23 cellular contexts compared by ENCODE assay signal in the genomic region with DNA sequence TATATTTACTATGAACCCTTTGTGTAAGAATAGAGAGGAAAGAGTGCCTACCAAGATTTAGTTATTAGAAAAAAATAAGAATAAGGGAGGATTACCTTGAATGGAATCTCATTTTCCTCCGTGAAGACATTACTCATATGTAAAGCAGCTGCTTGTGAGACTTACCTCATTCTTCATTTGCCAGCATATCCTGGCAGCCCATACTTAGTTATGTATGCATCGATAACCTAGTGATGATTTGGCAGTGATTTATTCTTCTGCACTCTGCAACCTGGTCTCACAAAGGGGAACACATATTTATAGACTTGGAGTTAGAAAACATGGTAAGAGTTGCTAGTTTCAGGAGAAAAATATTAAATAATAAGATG.
DNase-seq lines count a peak whose midpoint lies in the region; ATAC-seq and TF ChIP-seq lines count a peak whose summit lies in the region.
"Had no signal": no experiment of that assay in that cellular context is flagged by ENCODE, and none has a peak within 500 bp of the region (broad histone marks: within the 10 kb centered on the region; RNA-seq: fewer than 3 reads in every experiment).

No MANE protein-coding gene starts in this region.

- H3K9me3 ChIP-seq in WERI-Rb-1 (ENCODE audit: severe bottlenecking): no peaks in the 10 kb centered on the region
- H3K9me3 ChIP-seq: A549; BLaER1 treated with 17β-estradiol and CSF1 and Interleukin-3, amounts not matched to agents 10 nM and 100 nM; body of pancreas; Caco-2; SJSA1 had no signal

- H3K27me3 ChIP-seq in WERI-Rb-1 (ENCODE audit: insufficient read depth, low read depth, severe bottlenecking): peaks cover 9% of the 10 kb centered on the region
- H3K27me3 ChIP-seq: BLaER1 treated with 17β-estradiol and CSF1 and Interleukin-3, amounts not matched to agents 10 nM and 100 nM; body of pancreas; SJSA1 had no signal

- no peak for TF ChIP-seq CTCF in astrocyte of the spinal cord (IDR thresholded peaks at IDR 0.05; ENCODE audit: low read depth, low read length)
- no peak for TF ChIP-seq CTCF in WERI-Rb-1 (IDR thresholded peaks at IDR 0.05; ENCODE audit: low read depth, low read length)

- no peak overlapping the region for H3K4me3 ChIP-seq in astrocyte of the spinal cord (ENCODE audit: low read depth, low read length)
- H3K4me3 ChIP-seq in WERI-Rb-1 (ENCODE audit: low read depth, low read length): no peak overlapping the region
- H3K4me3 ChIP-seq: A549; BLaER1 treated with 17β-estradiol and CSF1 and Interleukin-3, amounts not matched to agents 10 nM and 100 nM; body of pancreas; SJSA1 had no signal

- ATAC-seq in GM21619 (IDR thresholded peaks at IDR 0.05; ENCODE audit: unreplicated experiment): no peak
- no peak for ATAC-seq in GM18498 (IDR thresholded peaks at IDR 0.05; ENCODE audit: unreplicated experiment)
- ATAC-seq: A549; activated CD8-positive, alpha-beta memory T cell treated with anti-CD3 and anti-CD28 coated beads, Interleukin-2, amount 10 ng/mL, durations not matched to agents 7 days and 5 days; body of pancreas; effector memory CD8-positive, alpha-beta T cell; natural killer cell treated with Interleukin-12 subunit alpha and Interleukin-12 subunit beta and Interleukin-15 and Interleukin-18, amount 100 ng/mL, for 72 hours; Panc1 had no signal

- in situ Hi-C loops in astrocyte of the spinal cord (cut with HindIII; ENCODE audit: low sequenced_read_pairs): no loop called here

- DNase-seq in DMS 273 (lab: John Stamatoyannopoulos, UW; ENCODE audit: unreplicated experiment) (peak; percentile 68), NCI-H2171 (lab: John Stamatoyannopoulos, UW) (peak; percentile 58), astrocyte of the spinal cord (ENCODE audit: low read depth, low spot score) (peak; percentile 19), kidney tubule cell (ENCODE audit: low spot score) (peak; percentile 86), WERI-Rb-1 (no peak), T1000 (lab: John Stamatoyannopoulos, UW) (no peak)
- DNase-seq: activated CD4-positive, alpha-beta T cell treated with anti-CD3 and anti-CD28 coated beads, Interleukin-2, amount 10 ng/mL, durations not matched to agents 7 days and 5 days; activated CD8-positive, alpha-beta memory T cell treated with anti-CD3 and anti-CD28 coated beads, Interleukin-2, amount 10 ng/mL, durations not matched to agents 7 days and 5 days; activated naive CD4-positive, alpha-beta T cell treated with anti-CD3 and anti-CD28 coated beads, Interleukin-2, amount 50 U/mL, for 16 hours; body of pancreas; Caco-2; effector memory CD8-positive, alpha-beta T cell; KG1; NCI-H2081; NCI-H510A treated with DMSO at 0.1 percent for 48 hours; NK-92 treated with Interleukin-12 subunit alpha and Interleukin-12 subunit beta, amount 100 ng/mL, for 24 hours had no signal

- H3K36me3 ChIP-seq in WERI-Rb-1: no peaks in the 10 kb centered on the region
- H3K36me3 ChIP-seq: BLaER1 treated with 17β-estradiol and CSF1 and Interleukin-3, amounts not matched to agents 10 nM and 100 nM; SJSA1 had no signal

- no peak overlapping the region for H3K27ac ChIP-seq in WERI-Rb-1
- H3K27ac ChIP-seq: A549; BLaER1 treated with 17β-estradiol and CSF1 and Interleukin-3, amounts not matched to agents 10 nM and 100 nM; body of pancreas; SJSA1 had no signal

Comparison
In these comparisons a context has a peak if more than half of its experiments do, and no peak if none do; other contexts are left out.
1. DNase-seq: peak in DMS 273 (single experiment), NCI-H2171 (single experiment), astrocyte of the spinal cord (single experiment) and kidney tubule cell (single experiment); none in WERI-Rb-1 (single experiment) and T1000 (single experiment).